Comparison of ENCODE assay signal across 13 cellular contexts in the genomic region with DNA sequence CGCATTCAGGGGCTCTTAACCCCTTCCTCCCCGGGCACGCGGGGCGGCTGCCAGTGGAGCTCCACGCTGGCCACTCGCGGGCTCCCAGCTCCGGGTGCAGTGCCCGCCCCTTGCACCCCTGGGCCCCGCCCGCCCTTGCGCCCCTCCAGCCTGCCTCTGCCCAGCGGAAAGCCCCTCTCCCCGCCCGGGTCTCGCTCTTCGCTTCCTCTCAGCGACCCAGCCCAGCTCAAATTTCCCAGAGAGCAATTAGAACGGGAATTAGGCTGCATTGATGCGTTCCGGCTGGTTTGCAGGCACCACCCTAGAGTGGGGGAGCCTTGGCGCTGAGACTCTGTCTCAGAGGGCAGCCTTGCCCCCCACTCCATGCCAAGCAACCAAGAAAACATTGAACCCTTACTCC. TPM values are rescaled to one million over a fixed set of nuclear protein-coding genes. Genes with fewer than 3 reads are reported as not detected.
DNase-seq lines count a peak whose midpoint lies in the region; ATAC-seq and TF ChIP-seq lines count a peak whose summit lies in the region.
"Had no signal": no experiment of that assay in that cellular context is flagged by ENCODE, and none has a peak within 500 bp of the region (broad histone marks: within the 10 kb centered on the region; RNA-seq: fewer than 3 reads in every experiment).

No MANE protein-coding gene starts in this region.

- WGBS in heart right ventricle, 2 donors: 0 to 3% methylated on average over 19 to 23 of the region's 23 CpGs
- WGBS in tibial nerve, 2 donors: 3 to 4% methylated on average over 23 of the region's 23 CpGs

- no peak for TF ChIP-seq POLR2A in tibial nerve (IDR thresholded peaks at IDR 0.05)

- H3K9me3 ChIP-seq in heart right ventricle: no peaks in the 10 kb centered on the region
- peaks cover 2% of the 10 kb centered on the region for H3K9me3 ChIP-seq in iPS-18c (ENCODE audit: control insufficient read depth, insufficient read depth, low read length)
- H3K9me3 ChIP-seq in tibial nerve: no peaks in the 10 kb centered on the region

- TF ChIP-seq EP300 in tibial nerve (IDR thresholded peaks at IDR 0.05): no peak

- H3K27me3 ChIP-seq in heart right ventricle (peaks cover 55 to 100% (median 97%) of the 10 kb centered on the region in 7 donors), tibial nerve (peaks cover 2 to 91% of the 10 kb centered on the region in 2 donors)

- H3K27ac ChIP-seq in heart right ventricle (no peak overlapping the region), tibial nerve (no peak overlapping the region)
- H3K27ac ChIP-seq: brain microvascular endothelial cell, GM23248 had no signal

- H3K4me1 ChIP-seq in heart right ventricle (peaks cover 0 to 47% (median 35%) of the 10 kb centered on the region in 9 donors), tibial nerve (peaks cover 0 to 54% (median 29%) of the 10 kb centered on the region in 4 donors)

- no peak for ATAC-seq in heart right ventricle
- ATAC-seq in left ventricle myocardium superior: no peak

- DNase-seq in heart right ventricle (no peak), left ventricle myocardium superior (no peak), tibial nerve (ENCODE audit: low spot score in 2 of 2) (no peak), NCI-H1694 treated with DMSO at 0.1 percent for 48 hours (lab: John Stamatoyannopoulos, UW) (no peak), iPS-NIHi7 (ENCODE audit: extremely low spot score) (no peak), dedifferentiated amniotic fluid mesenchymal stem cell (ENCODE audit: extremely low spot score) (no peak)
- DNase-seq: activated CD4-positive, CD25-positive, alpha-beta regulatory T cell treated with anti-CD3 and anti-CD28 coated beads, Interleukin-2, amount 50 U/mL, for 72 hours; brain microvascular endothelial cell; foreskin melanocyte; GM23248 had no signal

- no peaks in the 10 kb centered on the region for H3K36me3 ChIP-seq in heart right ventricle
- H3K36me3 ChIP-seq in tibial nerve: no peaks in the 10 kb centered on the region
- H3K36me3 ChIP-seq: brain microvascular endothelial cell had no signal

- intact Hi-C loops in heart right ventricle (cut with DNase I): no loop called here
- intact Hi-C loops in left ventricle myocardium superior (cut with micrococcal nuclease): no loop called here

- TF ChIP-seq CTCF in heart right ventricle (IDR thresholded peaks at IDR 0.05) (no peak), WI38 (IDR thresholded peaks at IDR 0.05; ENCODE audit: low read depth, low read length) (no peak), tibial nerve (IDR thresholded peaks at IDR 0.05) (no peak)

- H3K4me3 ChIP-seq in heart right ventricle: peak overlapping the region in 7 of 10 donors; percentile 5 to 50 (median 34)
- peak overlapping the region; percentile 47; the same call in 1 of the 2 replicates for H3K4me3 ChIP-seq in WI38 (ENCODE audit: low read depth, low read length)
- peak overlapping the region; percentile 4; the same call in 1 of the 2 replicates for H3K4me3 ChIP-seq in iPS-18c (ENCODE audit: insufficient read depth, low read depth, low read length)
- peak overlapping the region in 3 of 4 donors; percentile 36 to 43 (median 39) for H3K4me3 ChIP-seq in tibial nerve
- H3K4me3 ChIP-seq: GM23248 had no signal

RNA-seq across cellular contexts. Expression of a gene that starts 1.8 kb away (rescaled TPM):
- total RNA-seq in heart right ventricle: not detected
- polyA plus RNA-seq in heart right ventricle: not detected
- total RNA-seq in left ventricle myocardium superior: not detected
- not detected for total RNA-seq in tibial nerve
- total RNA-seq: GM23248, ureter had no signal
- polyA plus RNA-seq: GM23248 had no signal
